Comparison of ENCODE assay signal across 13 cellular contexts in the genomic region with DNA sequence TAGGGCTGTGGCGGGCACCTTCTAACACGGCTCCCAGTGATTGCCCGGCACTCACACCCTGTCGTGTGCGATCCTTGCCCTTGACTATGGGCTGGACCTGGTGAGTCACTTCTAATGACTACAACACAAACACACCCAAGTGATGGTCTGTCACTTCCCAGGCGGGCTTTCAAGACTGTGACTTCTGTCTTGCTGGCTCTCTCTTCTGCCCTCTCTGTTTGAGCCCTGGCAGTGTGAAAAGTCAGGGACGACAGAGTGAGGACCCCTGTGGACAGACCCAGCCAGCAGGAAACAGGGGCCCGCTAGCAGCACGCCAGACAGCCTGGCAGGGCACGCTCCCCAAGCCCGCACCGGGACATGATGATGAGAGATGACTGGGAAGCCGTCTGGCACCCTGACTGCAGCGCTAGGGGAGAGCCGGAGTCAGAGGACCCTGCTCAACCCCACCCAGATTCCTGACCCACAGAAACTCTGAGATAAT. TPM values are rescaled to one million over a fixed set of nuclear protein-coding genes. Genes with fewer than 3 reads are reported as not detected.
DNase-seq lines count a peak whose midpoint lies in the region; ATAC-seq and TF ChIP-seq lines count a peak whose summit lies in the region.
"Had no signal": no experiment of that assay in that cellular context is flagged by ENCODE, and none has a peak within 500 bp of the region (broad histone marks: within the 10 kb centered on the region; RNA-seq: fewer than 3 reads in every experiment).

No MANE protein-coding gene starts in this region.

- H3K4me3 ChIP-seq in MG63 (no peak overlapping the region), endodermal cell (ENCODE audit: low read length) (no peak overlapping the region), mucosa of rectum (ENCODE audit: low read length in 2 of 2) (peak overlapping the region; percentile 26 to 54)
- H3K4me3 ChIP-seq: prostate gland had no signal

- peak; percentile 47 for DNase-seq in Calu3
- peak; percentile 33 for DNase-seq in MG63
- peak; percentile 86 for DNase-seq in endodermal cell
- no peak for DNase-seq in activated T-helper 1 cell treated with anti-CD3 and anti-CD28 coated beads, Interleukin-12 subunit alpha, Interleukin-12 subunit beta, Interleukin-2, Interleukin-4 antibody, amounts not matched to agents 30 ng/mL and 10 ng/mL and 1 ng/mL, durations not matched to agents 14 hours and 24 hours and 36 hours (ENCODE audit: low spot score)
- no peak for DNase-seq in DMS79 treated with DMSO at 0.1 percent for 48 hours (lab: John Stamatoyannopoulos, UW)
- DNase-seq: activated naive CD8-positive, alpha-beta T cell treated with anti-CD3 and anti-CD28 coated beads for 36 hours; MM.1S; stimulated activated CD4-positive, alpha-beta T cell treated with anti-CD3 and anti-CD28 coated beads, Interleukin-1b, Interleukin-23, amount 100 ng/mL, for 48 hours had no signal

- H3K36me3 Mint-ChIP-seq in Calu3 (ENCODE audit: insufficient read depth, unreplicated experiment) (peaks cover 5% of the 10 kb centered on the region), endodermal cell (ENCODE audit: low read depth) (peaks cover 16% of the 10 kb centered on the region)
- H3K36me3 Mint-ChIP-seq in activated T-helper 1 cell treated with anti-CD3 and anti-CD28 coated beads, Interleukin-12 subunit alpha, Interleukin-12 subunit beta, Interleukin-2, Interleukin-4 antibody, amounts not matched to agents 30 ng/mL and 10 ng/mL and 1 ng/mL, durations not matched to agents 14 hours and 24 hours and 36 hours (ENCODE audit: low read depth), result peaks cover 6% of the 10 kb centered on the region

- H3K27ac ChIP-seq in endodermal cell (ENCODE audit: low read depth, low read length), result no peak overlapping the region
- H3K27ac ChIP-seq in mucosa of rectum (ENCODE audit: low read depth in 2 of 2, low read length in 2 of 2), result peak overlapping the region; percentile 91
- H3K27ac ChIP-seq: prostate gland had no signal

- H3K27me3 Mint-ChIP-seq in Calu3 (ENCODE audit: unreplicated experiment) (no peaks in the 10 kb centered on the region), endodermal cell (ENCODE audit: insufficient read depth) (no peaks in the 10 kb centered on the region)
- no peaks in the 10 kb centered on the region for H3K27me3 Mint-ChIP-seq in activated T-helper 1 cell treated with anti-CD3 and anti-CD28 coated beads, Interleukin-12 subunit alpha, Interleukin-12 subunit beta, Interleukin-2, Interleukin-4 antibody, amounts not matched to agents 30 ng/mL and 10 ng/mL and 1 ng/mL, durations not matched to agents 14 hours and 24 hours and 36 hours (ENCODE audit: insufficient read depth)
- H3K27me3 Mint-ChIP-seq: activated naive CD8-positive, alpha-beta T cell treated with anti-CD3 and anti-CD28 coated beads for 36 hours had no signal

- ATAC-seq in GM19467 (IDR thresholded peaks at IDR 0.05; ENCODE audit: unreplicated experiment) (no peak), HG03039 (IDR thresholded peaks at IDR 0.05; ENCODE audit: unreplicated experiment) (no peak)
- ATAC-seq: stimulated activated effector memory CD8-positive, alpha-beta T cell treated with anti-CD3 and anti-CD28 coated beads, Interleukin-12 subunit alpha, Interleukin-12 subunit beta, amount 100 ng/mL, for 72 hours had no signal

- H3K4me3 Mint-ChIP-seq in Calu3 (ENCODE audit: low read depth, unreplicated experiment) (peak overlapping the region; percentile 50), endodermal cell (no peak overlapping the region)
- no peak overlapping the region for H3K4me3 Mint-ChIP-seq in activated T-helper 1 cell treated with anti-CD3 and anti-CD28 coated beads, Interleukin-12 subunit alpha, Interleukin-12 subunit beta, Interleukin-2, Interleukin-4 antibody, amounts not matched to agents 30 ng/mL and 10 ng/mL and 1 ng/mL, durations not matched to agents 14 hours and 24 hours and 36 hours
- H3K4me3 Mint-ChIP-seq: activated naive CD8-positive, alpha-beta T cell treated with anti-CD3 and anti-CD28 coated beads for 36 hours; stimulated activated effector memory CD8-positive, alpha-beta T cell treated with anti-CD3 and anti-CD28 coated beads, Interleukin-12 subunit alpha, Interleukin-12 subunit beta, amount 100 ng/mL, for 72 hours had no signal

- H3K27me3 ChIP-seq in MG63 (no peaks in the 10 kb centered on the region), endodermal cell (ENCODE audit: control insufficient read depth, insufficient read depth, low read length, poor library complexity, severe bottlenecking) (no peaks in the 10 kb centered on the region), mucosa of rectum (ENCODE audit: control insufficient read depth in 2 of 2, insufficient read depth in 2 of 2, low read length in 2 of 2) (no peaks in the 10 kb centered on the region)

- 69 to 85% methylated on average over 6 to 15 of the region's 15 CpGs for WGBS in endodermal cell (ENCODE audit: insufficient coverage in 1 of 2, insufficient read length in 1 of 2), 2 experiments

- CTCF ChIA-PET in Calu3 (lab: Charles Lee), result no interaction called here

- H3K4me1 ChIP-seq in endodermal cell (ENCODE audit: control insufficient read depth, insufficient read depth, low read length) (peaks cover 2% of the 10 kb centered on the region), mucosa of rectum (ENCODE audit: control insufficient read depth in 2 of 2, insufficient read depth in 2 of 2, low read length in 2 of 2) (peaks cover 16 to 37% of the 10 kb centered on the region in 2 donors)
- H3K4me1 ChIP-seq: prostate gland had no signal

- BruUV-seq in Calu3 (replicated peaks; lab: Mats Ljungman, UMichigan), result no TSS peak

- H3K27ac Mint-ChIP-seq in Calu3 (ENCODE audit: unreplicated experiment) (peak overlapping the region; percentile 61), endodermal cell (peak overlapping the region; percentile 74)
- H3K27ac Mint-ChIP-seq in activated T-helper 1 cell treated with anti-CD3 and anti-CD28 coated beads, Interleukin-12 subunit alpha, Interleukin-12 subunit beta, Interleukin-2, Interleukin-4 antibody, amounts not matched to agents 30 ng/mL and 10 ng/mL and 1 ng/mL, durations not matched to agents 14 hours and 24 hours and 36 hours, result no peak overlapping the region
- H3K27ac Mint-ChIP-seq: activated naive CD8-positive, alpha-beta T cell treated with anti-CD3 and anti-CD28 coated beads for 36 hours; stimulated activated effector memory CD8-positive, alpha-beta T cell treated with anti-CD3 and anti-CD28 coated beads, Interleukin-12 subunit alpha, Interleukin-12 subunit beta, amount 100 ng/mL, for 72 hours had no signal

- intact Hi-C loops in Calu3 (cut with micrococcal nuclease; ENCODE audit: unreplicated experiment), result no loop called here
- intact Hi-C loops in activated T-helper 1 cell treated with anti-CD3 and anti-CD28 coated beads, Interleukin-12 subunit alpha, Interleukin-12 subunit beta, Interleukin-2, Interleukin-4 antibody, amounts not matched to agents 30 ng/mL and 10 ng/mL and 1 ng/mL, durations not matched to agents 14 hours and 24 hours and 36 hours (cut with micrococcal nuclease), result no loop called here

- no peak for TF ChIP-seq CTCF in Calu3 (IDR thresholded peaks at IDR 0.05; ENCODE audit: unreplicated experiment)
- TF ChIP-seq CTCF in endodermal cell (conservative IDR thresholded peaks at IDR 0.05), result peak; percentile 13

- H3K9me3 Mint-ChIP-seq in Calu3 (ENCODE audit: low read depth, unreplicated experiment), result no peaks in the 10 kb centered on the region
- H3K9me3 Mint-ChIP-seq in endodermal cell, result no peaks in the 10 kb centered on the region
- H3K9me3 Mint-ChIP-seq in activated T-helper 1 cell treated with anti-CD3 and anti-CD28 coated beads, Interleukin-12 subunit alpha, Interleukin-12 subunit beta, Interleukin-2, Interleukin-4 antibody, amounts not matched to agents 30 ng/mL and 10 ng/mL and 1 ng/mL, durations not matched to agents 14 hours and 24 hours and 36 hours, result no peaks in the 10 kb centered on the region
- H3K9me3 Mint-ChIP-seq: stimulated activated effector memory CD8-positive, alpha-beta T cell treated with anti-CD3 and anti-CD28 coated beads, Interleukin-12 subunit alpha, Interleukin-12 subunit beta, amount 100 ng/mL, for 72 hours had no signal

- H3K36me3 ChIP-seq in MG63, result no peaks in the 10 kb centered on the region
- no peaks in the 10 kb centered on the region for H3K36me3 ChIP-seq in endodermal cell (ENCODE audit: control insufficient read depth, insufficient read depth, low read length)
- peaks cover 11 to 13% of the 10 kb centered on the region in 2 donors for H3K36me3 ChIP-seq in mucosa of rectum (ENCODE audit: control insufficient read depth in 2 of 2, insufficient read depth in 2 of 2, low read length in 2 of 2)
- H3K36me3 ChIP-seq: prostate gland had no signal

- H3K4me1 Mint-ChIP-seq in Calu3 (ENCODE audit: low read depth, unreplicated experiment), result peaks cover 7% of the 10 kb centered on the region
- peaks cover 32% of the 10 kb centered on the region for H3K4me1 Mint-ChIP-seq in endodermal cell
- H3K4me1 Mint-ChIP-seq in activated T-helper 1 cell treated with anti-CD3 and anti-CD28 coated beads, Interleukin-12 subunit alpha, Interleukin-12 subunit beta, Interleukin-2, Interleukin-4 antibody, amounts not matched to agents 30 ng/mL and 10 ng/mL and 1 ng/mL, durations not matched to agents 14 hours and 24 hours and 36 hours (ENCODE audit: low read depth), result no peaks in the 10 kb centered on the region
- H3K4me1 Mint-ChIP-seq: activated naive CD8-positive, alpha-beta T cell treated with anti-CD3 and anti-CD28 coated beads for 36 hours; stimulated activated effector memory CD8-positive, alpha-beta T cell treated with anti-CD3 and anti-CD28 coated beads, Interleukin-12 subunit alpha, Interleukin-12 subunit beta, amount 100 ng/mL, for 72 hours had no signal

- H3K9me3 ChIP-seq in MG63 (no peaks in the 10 kb centered on the region), endodermal cell (ENCODE audit: control insufficient read depth, low read length) (no peaks in the 10 kb centered on the region), mucosa of rectum (ENCODE audit: control insufficient read depth in 2 of 2, low read length in 2 of 2) (no peaks in the 10 kb centered on the region)
- H3K9me3 ChIP-seq: prostate gland had no signal

- H3K9ac ChIP-seq in endodermal cell (ENCODE audit: extremely low read depth, low read length, poor library complexity, severe bottlenecking), result no peak overlapping the region
- peak overlapping the region; percentile 24 to 61 for H3K9ac ChIP-seq in mucosa of rectum (ENCODE audit: low read depth in 1 of 2, low read length in 2 of 2)

RNA-seq across cellular contexts. Expression of a gene that starts 43.0 kb away (rescaled TPM):
- 4.3 TPM in 2 replicates for total RNA-seq in Calu3 (2022)
- 2.9 and 3.4 TPM in 2 replicates for total RNA-seq in MG63 (2014; rRNA removed; shearing (Covaris generic); ENCODE audit: low replicate concordance)
- 10 to 100 TPM; 17.3 to 18.8 TPM for total RNA-seq in endodermal cell
- 8.3 TPM for polyA plus RNA-seq in endodermal cell (2013, experiment 1 of 2)
- polyA plus RNA-seq in endodermal cell (2013, experiment 2 of 2), result 7.5 TPM
- total RNA-seq in activated T-helper 1 cell treated with anti-CD3 and anti-CD28 coated beads, Interleukin-12 subunit alpha, Interleukin-12 subunit beta, Interleukin-2, Interleukin-4 antibody, amounts not matched to agents 30 ng/mL and 10 ng/mL and 1 ng/mL, durations not matched to agents 14 hours and 24 hours and 36 hours, result 7.2 and 8.1 TPM in 2 replicates

Comparison
In these comparisons a context has a peak if more than half of its experiments do, and no peak if none do; other contexts are left out.
1. DNase-seq: peak in Calu3 (single experiment), MG63 (single experiment) and endodermal cell (single experiment); none in activated T-helper 1 cell treated with anti-CD3 and anti-CD28 coated beads, Interleukin-12 subunit alpha, Interleukin-12 subunit beta, Interleukin-2, Interleukin-4 antibody, amounts not matched to agents 30 ng/mL and 10 ng/mL and 1 ng/mL, durations not matched to agents 14 hours and 24 hours and 36 hours (single experiment) and DMS79 treated with DMSO at 0.1 percent for 48 hours (single experiment).
2. H3K4me3 ChIP-seq: peak in mucosa of rectum (2 of 2); none in MG63 (single experiment) and endodermal cell (single experiment).